In genomic region chr7:148962823-148963582, GRCh38 we compare ENCODE assay signal across 8 cellular contexts.
A peak's percentile ranks its signal among the peaks of the same experiment; 100 is the strongest.
DNase-seq lines count a peak whose midpoint lies in the region; ATAC-seq, FAIRE-seq and TF ChIP-seq lines count a peak whose summit lies in the region.

No MANE protein-coding gene starts in this region.

- no peaks in the 10 kb centered on the region for H3K27me3 Mint-ChIP-seq in chondrocyte (ENCODE audit: low read depth)

- TF ChIP-seq POLR2A in GM12892 (IDR thresholded peaks at IDR 0.05; ENCODE audit: low read depth, low read length): no peak

- DNase-seq in A172 (ENCODE audit: low spot score) (peak; percentile 62), GM12892 (ENCODE audit: insufficient read length) (no peak), NCI-H2107 (lab: John Stamatoyannopoulos, UW) (peak; percentile 73), chondrocyte (ENCODE audit: low spot score) (no peak), kidney glomerular epithelial cell (lab: John Stamatoyannopoulos, UW) (peak; percentile 81)
- peak; percentile 70 for DNase-seq in stimulated activated CD4-positive, alpha-beta T cell treated with anti-CD3 and anti-CD28 coated beads, Interleukin-15, amount 100 ng/mL, for 24 hours

- peaks cover 26% of the 10 kb centered on the region for H3K4me1 Mint-ChIP-seq in chondrocyte (ENCODE audit: low read depth)

- H3K36me3 Mint-ChIP-seq in chondrocyte (ENCODE audit: low read depth): no peaks in the 10 kb centered on the region

- H3K9me3 Mint-ChIP-seq in chondrocyte (ENCODE audit: low read depth): no peaks in the 10 kb centered on the region

- peak overlapping the region; percentile 66 for H3K27ac Mint-ChIP-seq in chondrocyte (ENCODE audit: unreplicated experiment)

- ATAC-seq in HG02943 (IDR thresholded peaks at IDR 0.05; ENCODE audit: low read depth, unreplicated experiment): peak; percentile 66

- peak overlapping the region; percentile 63 for H3K4me3 ChIP-seq in WI38 (ENCODE audit: low read depth, low read length)

- H3K4me3 Mint-ChIP-seq in chondrocyte (ENCODE audit: unreplicated experiment): peak overlapping the region; percentile 89

- peak; percentile 76 for TF ChIP-seq CTCF in WI38 (IDR thresholded peaks at IDR 0.05; ENCODE audit: low read depth, low read length)
- peak; percentile 100 for TF ChIP-seq CTCF in chondrocyte (IDR thresholded peaks at IDR 0.05)

- FAIRE-seq in GM12892 (lab: Jason Lieb, UNC): peak; percentile 84

Comparison
In these comparisons a context has a peak if more than half of its experiments do, and no peak if none do; other contexts are left out.
1. DNase-seq: peak in A172 (single experiment), NCI-H2107 (single experiment), kidney glomerular epithelial cell (single experiment) and stimulated activated CD4-positive, alpha-beta T cell treated with anti-CD3 and anti-CD28 coated beads, Interleukin-15, amount 100 ng/mL, for 24 hours (single experiment); none in GM12892 (single experiment) and chondrocyte (single experiment).